In genomic region chr7:74288034-74288881, GRCh38 we compare ENCODE assay signal across 8 cellular contexts. TPM values are rescaled to one million over a fixed set of nuclear protein-coding genes. Genes with fewer than 3 reads are reported as not detected.
A peak's percentile ranks its signal among the peaks of the same experiment; 100 is the strongest.
DNase-seq lines count a peak whose midpoint lies in the region; ATAC-seq and TF ChIP-seq lines count a peak whose summit lies in the region.

No MANE protein-coding gene starts in this region.

- WGBS in psoas muscle, 3 donors: 32 to 42% (median 41%) methylated on average over 20 of the region's 20 CpGs

- ATAC-seq in psoas muscle (peak; percentile 4 to 29 (median 14)), GM21515 (IDR thresholded peaks at IDR 0.05; ENCODE audit: unreplicated experiment) (no peak)

- H3K36me3 ChIP-seq in GM06990 (ENCODE audit: control insufficient read depth, insufficient read depth, low read length): no peaks in the 10 kb centered on the region
- H3K36me3 ChIP-seq in Peyer's patch: no peaks in the 10 kb centered on the region
- no peaks in the 10 kb centered on the region for H3K36me3 ChIP-seq in psoas muscle (ENCODE audit: insufficient read depth in 1 of 2, low read depth in 1 of 2)

- H3K4me1 ChIP-seq in Peyer's patch (peaks cover 7 to 80% (median 16%) of the 10 kb centered on the region in 4 donors), psoas muscle (peaks cover 4% of the 10 kb centered on the region)

- TF ChIP-seq CTCF in GM06990 (IDR thresholded peaks at IDR 0.05; ENCODE audit: insufficient read depth, low read length, poor library complexity, severe bottlenecking) (no peak), Peyer's patch (IDR thresholded peaks at IDR 0.05) (no peak), epithelial cell of proximal tubule (conservative IDR thresholded peaks at IDR 0.05; ENCODE audit: low read depth, low read length) (no peak), psoas muscle (IDR thresholded peaks at IDR 0.05) (no peak)

- H3K27me3 ChIP-seq in GM06990 (replicated peaks; ENCODE audit: control insufficient read depth, insufficient read depth, low read length) (no peaks in the 10 kb centered on the region), Peyer's patch (no peaks in the 10 kb centered on the region), psoas muscle (ENCODE audit: insufficient read depth in 3 of 3, low read length in 2 of 3) (peaks cover 0 to 4% (median 2%) of the 10 kb centered on the region in 3 donors)

- H3K4me3 ChIP-seq in GM06990 (replicated peaks; ENCODE audit: low read depth, low read length) (peak overlapping the region; percentile 84), Peyer's patch (peak overlapping the region; percentile 89 to 96 (median 94)), epithelial cell of proximal tubule (ENCODE audit: low read depth, low read length) (peak overlapping the region; percentile 42), psoas muscle (peak overlapping the region; percentile 70)

- H3K27ac ChIP-seq in Peyer's patch: peak overlapping the region; percentile 80 to 93 (median 84)
- no peak overlapping the region for H3K27ac ChIP-seq in psoas muscle

- DNase-seq in GM06990 (ENCODE audit: extremely low read depth, insufficient read length) (peak; percentile 50), Peyer's patch (no peak), epithelial cell of proximal tubule (ENCODE audit: low read depth) (no peak), psoas muscle (no peak), superior temporal gyrus (ENCODE audit: extremely low spot score) (no peak), DMS79 (lab: John Stamatoyannopoulos, UW) (no peak), NCI-H446 (lab: John Stamatoyannopoulos, UW) (no peak)

- no peak for TF ChIP-seq POLR2A in Peyer's patch (IDR thresholded peaks at IDR 0.05)

- intact Hi-C loops in psoas muscle (cut with DNase I): loop anchor here in 1 of 2 donors (2.0 kb wide), 1 partner anchor 17 kb away; no protein-coding TSS in a partner anchor

- H3K9me3 ChIP-seq in Peyer's patch (no peaks in the 10 kb centered on the region), psoas muscle (no peaks in the 10 kb centered on the region)

RNA-seq across cellular contexts. Expression of gene CLIP2, which starts 0.9 kb away (rescaled TPM):
- total RNA-seq in Peyer's patch (100 to 1,000 TPM in 1 of 4 donors, 10 to 100 TPM in 3; 35.4 to 212 (median 76.6) TPM), epithelial cell of proximal tubule (20.5 and 34.3 TPM in 2 replicates), psoas muscle (1 to 10 TPM; 2.2 to 4.3 (median 3.3) TPM)
- polyA plus RNA-seq in psoas muscle: 1 to 10 TPM; 1.5 to 1.8 (median 1.6) TPM

RNA-seq across cellular contexts. Expression of gene RFC2, which starts 34.1 kb away (rescaled TPM):
- 10 to 100 TPM in 1 of 4 donors, 1 to 10 TPM in 3; 5.8 to 23.1 (median 7.3) TPM for total RNA-seq in Peyer's patch
- total RNA-seq in epithelial cell of proximal tubule: 49.6 and 85.6 TPM in 2 replicates
- 10 to 100 TPM; 13.7 to 19.8 (median 18.1) TPM for total RNA-seq in psoas muscle
- polyA plus RNA-seq in psoas muscle: 10 to 100 TPM; 20.7 to 25.8 (median 24.1) TPM

Comparison
In these comparisons a context has a peak if more than half of its experiments do, and no peak if none do; other contexts are left out.
1. H3K4me3 ChIP-seq: peak in every context shown above with its lines; median percentile 94 in Peyer's patch; 84 in GM06990; 70 in psoas muscle; 42 in epithelial cell of proximal tubule.